ENCODE assay signal across 18 cellular contexts in genomic region chr2:232147440-232148077, GRCh38.
A peak's percentile ranks its signal among the peaks of the same experiment; 100 is the strongest.
DNase-seq lines count a peak whose midpoint lies in the region; ATAC-seq, FAIRE-seq and TF ChIP-seq lines count a peak whose summit lies in the region.
"Had no signal": no experiment of that assay in that cellular context is flagged by ENCODE, and none has a peak within 500 bp of the region (broad histone marks: within the 10 kb centered on the region; RNA-seq: fewer than 3 reads in every experiment).

No MANE protein-coding gene starts in this region.

- H3K9ac ChIP-seq in HepG2 (ENCODE audit: insufficient read depth, low read depth, low read length), result no peak overlapping the region
- H3K9ac ChIP-seq: BLaER1 treated with 17β-estradiol and CSF1 and Interleukin-3, amounts not matched to agents 10 nM and 100 nM had no signal

- no peak for DNase-seq in HepG2 (ENCODE audit: low spot score)
- no peak for DNase-seq in right lobe of liver
- DNase-seq in choroid plexus epithelial cell (ENCODE audit: low read depth), result peak; percentile 23
- peak; percentile 13 for DNase-seq in myocyte (ENCODE audit: low read depth)
- no peak for DNase-seq in stimulated activated naive CD8-positive, alpha-beta T cell treated with anti-CD3 and anti-CD28 coated beads, Interleukin-15, Interleukin-2, amounts not matched to agents 100 U/mL and 50 U/mL, for 24 hours
- DNase-seq: 8988T; ACHN; CD4-positive, CD25-positive, alpha-beta regulatory T cell; DMS 273 treated with DMSO at 0.1 percent for 48 hours; EL; HCEC 1CT; HFFc6 had no signal

- CTCF ChIA-PET in HepG2 (lab: Yijun Ruan, JAX; ENCODE audit: low intra/inter-chr PET ratio, low total read pairs), result no interaction called here

- H3K27ac ChIP-seq in HepG2 (ENCODE audit: extremely low read length, insufficient read depth, low read length) (no peak overlapping the region), right lobe of liver (no peak overlapping the region)
- H3K27ac ChIP-seq: BLaER1 treated with 17β-estradiol and CSF1 and Interleukin-3, amounts not matched to agents 10 nM and 100 nM had no signal

- in situ Hi-C loops in HepG2 (cut with HindIII; ENCODE audit: extremely low pct_ligation_motif_present, low pct_unique_long_range_greater_than_20kb), result loop anchor here (10.0 kb wide), 1 partner anchor 223 kb away; the partner anchor contains the start of gene NPPC

- H2AFZ ChIP-seq in HepG2 (ENCODE audit: low read length), result no peak overlapping the region

- no peaks in the 10 kb centered on the region for H3K9me3 ChIP-seq in HepG2 (ENCODE audit: low read length)
- H3K9me3 ChIP-seq in right lobe of liver, result no peaks in the 10 kb centered on the region
- H3K9me3 ChIP-seq: BLaER1 treated with 17β-estradiol and CSF1 and Interleukin-3, amounts not matched to agents 10 nM and 100 nM had no signal

- no peak for TF ChIP-seq POLR2A in HepG2 (IDR thresholded peaks at IDR 0.05; ENCODE audit: insufficient read depth in 1 of 2, low read depth in 2 of 2, low read length in 2 of 2)
- TF ChIP-seq POLR2A in right lobe of liver (IDR thresholded peaks at IDR 0.05), result no peak

- no peaks in the 10 kb centered on the region for H3K79me2 ChIP-seq in HepG2 (ENCODE audit: insufficient read depth, low read length)

- no TSS peak for BruUV-seq in HepG2 (replicated peaks; lab: Mats Ljungman, UMichigan)

- H3K36me3 ChIP-seq in HepG2 (replicated peaks in 1 of 2; ENCODE audit: control insufficient read depth in 1 of 2, insufficient read depth in 2 of 2, low read length in 2 of 2), result peaks cover 0 to 4% of the 10 kb centered on the region in 2 experiments; a peak in 2 of 5 replicates
- no peaks in the 10 kb centered on the region for H3K36me3 ChIP-seq in right lobe of liver

- no peaks in the 10 kb centered on the region for H4K20me1 ChIP-seq in HepG2 (ENCODE audit: insufficient read depth, low read length)
- H4K20me1 ChIP-seq: BLaER1 treated with 17β-estradiol and CSF1 and Interleukin-3, amounts not matched to agents 10 nM and 100 nM had no signal

- no peak for TF ChIP-seq EP300 in HepG2 (IDR thresholded peaks at IDR 0.05; ENCODE audit: low read depth in 2 of 2, low read length in 2 of 2)
- TF ChIP-seq EP300 in HepG2 (CRISPR knock-in tag; IDR thresholded peaks at IDR 0.05; ENCODE audit: borderline replicate concordance), result no peak

- POLR2A ChIA-PET in HepG2 (lab: Yijun Ruan, JAX), result no interaction called here

- H3K4me1 ChIP-seq in HepG2 (ENCODE audit: insufficient read depth, low read length) (no peaks in the 10 kb centered on the region), right lobe of liver (no peaks in the 10 kb centered on the region)
- H3K4me1 ChIP-seq: BLaER1 treated with 17β-estradiol and CSF1 and Interleukin-3, amounts not matched to agents 10 nM and 100 nM had no signal

- no peak overlapping the region for H3K4me2 ChIP-seq in HepG2 (ENCODE audit: low read depth, low read length)
- H3K4me2 ChIP-seq: BLaER1 treated with 17β-estradiol and CSF1 and Interleukin-3, amounts not matched to agents 10 nM and 100 nM had no signal

- ATAC-seq in HepG2, result no peak
- ATAC-seq in right lobe of liver, result no peak
- ATAC-seq in stimulated activated naive CD8-positive, alpha-beta T cell treated with anti-CD3 and anti-CD28 coated beads, Interleukin-15, Interleukin-2, amounts not matched to agents 100 U/mL and 50 U/mL, for 24 hours, result no peak
- ATAC-seq in HG02623 (IDR thresholded peaks at IDR 0.05; ENCODE audit: unreplicated experiment), result no peak
- ATAC-seq in GM21723 (IDR thresholded peaks at IDR 0.05; ENCODE audit: unreplicated experiment), result no peak

- no peak for FAIRE-seq in HepG2 (lab: Jason Lieb, UNC)
- FAIRE-seq: GM12891, GM19239, HTR-8/SVneo had no signal

- TF ChIP-seq CTCF in HepG2 (CRISPR knock-in tag; IDR thresholded peaks at IDR 0.05) (no peak), right lobe of liver (IDR thresholded peaks at IDR 0.05) (no peak), choroid plexus epithelial cell (conservative IDR thresholded peaks at IDR 0.05; ENCODE audit: low read depth, low read length) (no peak)

- H3K27me3 ChIP-seq in HepG2 (ENCODE audit: control insufficient read depth in 1 of 2, insufficient read depth in 2 of 2, low read length in 2 of 2), result no peaks in the 10 kb centered on the region
- no peaks in the 10 kb centered on the region for H3K27me3 ChIP-seq in right lobe of liver
- H3K27me3 ChIP-seq: BLaER1 treated with 17β-estradiol and CSF1 and Interleukin-3, amounts not matched to agents 10 nM and 100 nM had no signal

- TF ChIP-seq RAD21 in HepG2 (CRISPR knock-in tag; IDR thresholded peaks at IDR 0.05), result no peak

- over 99% methylated on average over 2 of the region's 2 CpGs for WGBS in HepG2 (ENCODE audit: low lambda C conversion rate)
- WGBS in right lobe of liver (ENCODE audit: insufficient coverage, low coverage, low lambda C conversion rate, missing lambda C conversion rate), result no CpG with 5 or more reads among the region's 2 CpGs

- no peak overlapping the region for H3K4me3 ChIP-seq in HepG2 (replicated peaks in 1 of 3; ENCODE audit: insufficient read depth in 1 of 3, low read depth in 2 of 3, low read length in 3 of 3)
- no peak overlapping the region for H3K4me3 ChIP-seq in right lobe of liver
- H3K4me3 ChIP-seq in choroid plexus epithelial cell (ENCODE audit: low read depth, low read length), result no peak overlapping the region
- H3K4me3 ChIP-seq: BLaER1 treated with 17β-estradiol and CSF1 and Interleukin-3, amounts not matched to agents 10 nM and 100 nM had no signal

- intact Hi-C loops in HepG2 (cut with micrococcal nuclease; ENCODE audit: unreplicated experiment) (no loop called here), right lobe of liver (cut with DNase I) (no loop called here)

TF ChIP-seq in HepG2, 621 proteins besides CTCF, POLR2A, EP300 and RAD21:
- peak; percentile 84; the same call in 1 of the 2 replicates for TF ChIP-seq PCBP1 (IDR thresholded peaks at IDR 0.05; ENCODE audit: borderline replicate concordance, low read depth, low read length)
- TF ChIP-seq HNRNPK (IDR thresholded peaks at IDR 0.05; ENCODE audit: low read depth, low read length, poor library complexity, severe bottlenecking), result peak; percentile 98
- TF ChIP-seq IRF2 (CRISPR knock-in tag; IDR thresholded peaks at IDR 0.05), result no peak
- TF ChIP-seq ZNF276 (CRISPR knock-in tag; IDR thresholded peaks at IDR 0.05; ENCODE audit: low read depth), result no peak
- no peak for TF ChIP-seq U2AF1 (optimal IDR thresholded peaks at IDR 0.05; ENCODE audit: low read depth, low read length)
- TF ChIP-seq, protein P1, sequence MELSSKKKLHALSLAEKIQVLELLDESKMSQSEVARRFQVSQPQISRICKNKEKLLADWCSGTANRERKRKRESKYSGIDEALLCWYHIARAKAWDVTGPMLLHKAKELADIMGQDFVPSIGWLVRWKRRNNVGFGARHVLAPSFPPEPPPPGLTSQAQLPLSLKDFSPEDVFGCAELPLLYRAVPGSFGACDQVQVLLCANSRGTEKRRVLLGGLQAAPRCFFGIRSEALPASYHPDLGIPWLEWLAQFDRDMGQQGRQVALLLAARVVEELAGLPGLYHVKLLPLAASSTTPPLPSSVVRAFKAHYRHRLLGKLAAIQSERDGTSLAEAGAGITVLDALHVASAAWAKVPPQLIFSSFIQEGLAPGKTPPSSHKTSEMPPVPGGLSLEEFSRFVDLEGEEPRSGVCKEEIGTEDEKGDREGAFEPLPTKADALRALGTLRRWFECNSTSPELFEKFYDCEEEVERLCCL (CRISPR knock-in tag; IDR thresholded peaks at IDR 0.05; ENCODE audit: borderline replicate concordance), result no peak
- TF ChIP-seq NFE2L1 (CRISPR knock-in tag; IDR thresholded peaks at IDR 0.05; ENCODE audit: borderline replicate concordance), result no peak

Comparison
In these comparisons a context has a peak if more than half of its experiments do, and no peak if none do; other contexts are left out.
1. DNase-seq: peak in choroid plexus epithelial cell (single experiment) and myocyte (single experiment); none in HepG2 (single experiment), right lobe of liver (0 of 3) and stimulated activated naive CD8-positive, alpha-beta T cell treated with anti-CD3 and anti-CD28 coated beads, Interleukin-15, Interleukin-2, amounts not matched to agents 100 U/mL and 50 U/mL, for 24 hours (single experiment).